Comparison of ENCODE assay signal across 8 cellular contexts in the genomic region with DNA sequence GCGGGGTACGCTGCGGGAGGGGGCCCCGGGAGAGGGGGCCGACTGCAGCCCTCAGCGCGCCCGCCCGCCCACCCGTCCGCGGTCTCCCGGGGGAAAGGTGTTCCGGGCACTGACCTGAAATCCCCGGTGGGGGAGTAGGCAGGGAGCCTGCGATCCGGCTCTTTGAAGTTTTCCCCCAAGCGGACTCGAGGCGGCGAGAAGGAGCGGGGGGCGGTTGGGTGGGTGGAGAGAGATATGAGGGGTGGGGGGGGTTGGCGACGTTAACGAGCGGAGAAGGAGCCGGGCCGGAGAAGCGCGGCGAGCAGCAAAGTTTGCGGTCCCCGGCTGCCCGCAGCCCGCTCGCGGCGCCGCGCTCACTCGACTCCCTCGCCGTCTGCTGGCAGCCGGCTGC. TPM values are rescaled to one million over a fixed set of nuclear protein-coding genes. Genes with fewer than 3 reads are reported as not detected.
DNase-seq lines count a peak whose midpoint lies in the region; ATAC-seq and TF ChIP-seq lines count a peak whose summit lies in the region.

No MANE protein-coding gene starts in this region.

- POLR2A ChIA-PET in RWPE1 (lab: Yijun Ruan, JAX; ENCODE audit: low non-redundant PET) = interaction anchor here (0.6 kb wide), 1 partner anchor 12 kb away, joined by 3 read pairs; no protein-coding TSS in a partner anchor

- H3K4me3 ChIP-seq in GM12875 (ENCODE audit: low read depth, low read length) (peak overlapping the region; percentile 58), psoas muscle (peak overlapping the region; percentile 78)

- H3K9me3 ChIP-seq in psoas muscle = no peaks in the 10 kb centered on the region

- DNase-seq in RWPE1 (ENCODE audit: low spot score) = no peak
- peak; percentile 73 to 80 for DNase-seq in erythroblast (lab: John Stamatoyannopoulos, UW)
- no peak for DNase-seq in psoas muscle
- no peak for DNase-seq in NCI-H510A (lab: John Stamatoyannopoulos, UW)
- no peak for DNase-seq in NCI-H2171 treated with DMSO at 0.1 percent for 48 hours (lab: John Stamatoyannopoulos, UW)

- H3K36me3 ChIP-seq in psoas muscle (ENCODE audit: insufficient read depth in 1 of 2, low read depth in 1 of 2) = no peaks in the 10 kb centered on the region

- intact Hi-C loops in psoas muscle (cut with DNase I) = loop anchor here in 1 of 2 donors (2.0 kb wide), 1 partner anchor 56 kb away; no protein-coding TSS in a partner anchor

- WGBS in psoas muscle, 3 donors = 0 to 4% (median 1%) methylated on average over 3 to 35 of the region's 45 CpGs

- TF ChIP-seq CTCF in GM12875 (IDR thresholded peaks at IDR 0.05; ENCODE audit: borderline replicate concordance, insufficient read depth, low read depth, low read length) (no peak), RWPE1 (conservative IDR thresholded peaks at IDR 0.05; ENCODE audit: low read depth) (no peak), psoas muscle (IDR thresholded peaks at IDR 0.05) (no peak)

- peak overlapping the region; percentile 87 for H3K27ac ChIP-seq in RWPE1
- peak overlapping the region; percentile 91 for H3K27ac ChIP-seq in psoas muscle

- CTCF ChIA-PET in RWPE1 (lab: Yijun Ruan, JAX) = interaction anchor here (0.5 to 1.3 kb wide), 2 partner anchors 11 to 12 kb away, joined by 3 to 4 read pairs; no protein-coding TSS in a partner anchor

- peak in 1 of 4 donors; percentile 24 for ATAC-seq in psoas muscle
- ATAC-seq in HG02870 (IDR thresholded peaks at IDR 0.05; ENCODE audit: unreplicated experiment) = no peak
- ATAC-seq in HG03108 (IDR thresholded peaks at IDR 0.05; ENCODE audit: unreplicated experiment) = no peak

- TF ChIP-seq POLR2A in erythroblast (IDR thresholded peaks at IDR 0.05; ENCODE audit: low read length) = no peak

- peaks cover 0 to 88% (median 0%) of the 10 kb centered on the region in 3 donors for H3K27me3 ChIP-seq in psoas muscle (ENCODE audit: insufficient read depth in 3 of 3, low read length in 2 of 3)

- peaks cover 10% of the 10 kb centered on the region for H3K4me1 ChIP-seq in psoas muscle

RNA-seq across cellular contexts. Expression of a gene that starts 0.7 kb away (rescaled TPM):
- total RNA-seq in psoas muscle = 10 to 100 TPM; 18.3 to 24.3 (median 19.6) TPM
- polyA plus RNA-seq in psoas muscle = 10 to 100 TPM in 2 of 3 donors, 1 to 10 TPM in 1; 6.4 to 14.2 (median 10.1) TPM

Comparison
In these comparisons a context has a peak if more than half of its experiments do, and no peak if none do; other contexts are left out.
1. DNase-seq: peak in erythroblast (2 of 2); none in RWPE1 (single experiment), psoas muscle (0 of 2), NCI-H510A (single experiment) and NCI-H2171 treated with DMSO at 0.1 percent for 48 hours (single experiment).